ENCODE assay signal across 2 cellular contexts in the genomic region with DNA sequence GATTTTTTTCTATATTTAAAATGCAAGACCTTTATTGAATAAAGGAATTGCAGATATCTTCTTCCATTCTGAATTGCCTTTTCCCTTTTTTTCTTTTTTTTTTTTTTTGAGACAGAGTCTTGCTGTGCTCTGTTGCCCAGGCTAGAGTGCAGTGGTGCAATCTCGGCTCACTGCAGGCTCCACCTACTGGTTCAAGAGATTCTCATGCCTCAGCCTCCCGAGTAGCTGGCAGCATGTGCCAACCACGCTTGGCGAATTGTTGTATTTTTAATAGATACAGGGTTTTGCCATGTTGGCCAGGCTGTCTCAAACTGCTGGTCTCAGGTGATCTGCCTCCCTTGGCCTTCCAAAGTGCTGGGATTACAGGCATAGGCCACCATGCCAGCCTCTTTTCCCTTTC.
TF ChIP-seq lines count a peak whose summit lies in the region.

No MANE protein-coding gene starts in this region.

TF ChIP-seq in WTC11, 78 proteins besides CTCF, POLR2A, EP300 and RAD21 (continued from another document):
- TF ChIP-seq, protein P1, sequence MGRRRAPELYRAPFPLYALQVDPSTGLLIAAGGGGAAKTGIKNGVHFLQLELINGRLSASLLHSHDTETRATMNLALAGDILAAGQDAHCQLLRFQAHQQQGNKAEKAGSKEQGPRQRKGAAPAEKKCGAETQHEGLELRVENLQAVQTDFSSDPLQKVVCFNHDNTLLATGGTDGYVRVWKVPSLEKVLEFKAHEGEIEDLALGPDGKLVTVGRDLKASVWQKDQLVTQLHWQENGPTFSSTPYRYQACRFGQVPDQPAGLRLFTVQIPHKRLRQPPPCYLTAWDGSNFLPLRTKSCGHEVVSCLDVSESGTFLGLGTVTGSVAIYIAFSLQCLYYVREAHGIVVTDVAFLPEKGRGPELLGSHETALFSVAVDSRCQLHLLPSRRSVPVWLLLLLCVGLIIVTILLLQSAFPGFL (CRISPR knock-in tag; IDR thresholded peaks at IDR 0.05; ENCODE audit: borderline replicate concordance) = no peak
- TF ChIP-seq, protein P2, sequence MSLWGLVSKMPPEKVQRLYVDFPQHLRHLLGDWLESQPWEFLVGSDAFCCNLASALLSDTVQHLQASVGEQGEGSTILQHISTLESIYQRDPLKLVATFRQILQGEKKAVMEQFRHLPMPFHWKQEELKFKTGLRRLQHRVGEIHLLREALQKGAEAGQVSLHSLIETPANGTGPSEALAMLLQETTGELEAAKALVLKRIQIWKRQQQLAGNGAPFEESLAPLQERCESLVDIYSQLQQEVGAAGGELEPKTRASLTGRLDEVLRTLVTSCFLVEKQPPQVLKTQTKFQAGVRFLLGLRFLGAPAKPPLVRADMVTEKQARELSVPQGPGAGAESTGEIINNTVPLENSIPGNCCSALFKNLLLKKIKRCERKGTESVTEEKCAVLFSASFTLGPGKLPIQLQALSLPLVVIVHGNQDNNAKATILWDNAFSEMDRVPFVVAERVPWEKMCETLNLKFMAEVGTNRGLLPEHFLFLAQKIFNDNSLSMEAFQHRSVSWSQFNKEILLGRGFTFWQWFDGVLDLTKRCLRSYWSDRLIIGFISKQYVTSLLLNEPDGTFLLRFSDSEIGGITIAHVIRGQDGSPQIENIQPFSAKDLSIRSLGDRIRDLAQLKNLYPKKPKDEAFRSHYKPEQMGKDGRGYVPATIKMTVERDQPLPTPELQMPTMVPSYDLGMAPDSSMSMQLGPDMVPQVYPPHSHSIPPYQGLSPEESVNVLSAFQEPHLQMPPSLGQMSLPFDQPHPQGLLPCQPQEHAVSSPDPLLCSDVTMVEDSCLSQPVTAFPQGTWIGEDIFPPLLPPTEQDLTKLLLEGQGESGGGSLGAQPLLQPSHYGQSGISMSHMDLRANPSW (CRISPR knock-in tag; conservative IDR thresholded peaks at IDR 0.05; ENCODE audit: low read depth) = no peak
- TF ChIP-seq ZNF138 (CRISPR knock-in tag; conservative IDR thresholded peaks at IDR 0.05) (no peak), HMGXB4 (CRISPR knock-in tag; IDR thresholded peaks at IDR 0.05) (no peak), PRRX2 (CRISPR knock-in tag; IDR thresholded peaks at IDR 0.05) (no peak), MXD4 (CRISPR knock-in tag; IDR thresholded peaks at IDR 0.05; ENCODE audit: borderline replicate concordance) (no peak)

TF ChIP-seq in neural cell, 6 proteins besides CTCF, POLR2A, EP300 and RAD21 (continued from another document):
- TF ChIP-seq REST (IDR thresholded peaks at IDR 0.05; ENCODE audit: borderline replicate concordance) (no peak), EZH2 (IDR thresholded peaks at IDR 0.05; ENCODE audit: borderline replicate concordance, insufficient read depth, low read length, poor library complexity, severe bottlenecking) (no peak), TAF1 (IDR thresholded peaks at IDR 0.05; ENCODE audit: low read depth) (no peak)
